ENCODE assay signal across 28 cellular contexts in the genomic region with DNA sequence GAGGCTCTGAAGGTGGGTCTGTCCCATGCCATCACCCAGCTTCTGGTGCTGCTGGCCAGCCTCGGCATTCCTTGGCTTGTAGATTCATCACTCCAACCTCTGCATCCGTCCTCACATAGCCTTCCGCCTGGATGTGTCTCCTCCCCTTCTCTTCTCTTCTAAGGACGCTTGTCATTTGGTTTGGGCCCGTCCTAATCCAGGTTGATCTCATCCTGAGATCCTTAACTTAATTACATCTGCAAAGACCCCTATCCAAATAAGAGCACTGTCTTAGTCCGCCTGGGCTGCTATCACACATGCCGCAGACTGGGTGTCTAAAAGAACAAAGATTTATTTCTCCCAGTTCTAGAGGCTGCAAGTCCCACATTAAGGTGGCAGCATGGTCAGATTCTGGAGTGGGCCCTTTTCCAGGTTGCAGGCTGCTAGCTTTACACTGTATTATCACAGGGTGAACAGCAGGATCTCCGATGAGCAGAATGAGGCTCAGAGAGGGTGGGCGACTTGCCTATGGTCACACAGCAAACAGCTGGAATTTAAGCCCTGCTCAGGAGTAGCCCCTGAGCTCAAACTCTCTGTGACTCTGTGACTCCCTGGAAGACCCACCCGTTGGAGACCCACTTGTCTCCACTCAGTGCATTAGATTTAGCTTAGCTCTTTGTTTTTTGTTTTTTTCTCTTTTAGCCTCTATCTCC.
"Had no signal": no experiment of that assay in that cellular context is flagged by ENCODE, and none has a peak within 500 bp of the region (broad histone marks: within the 10 kb centered on the region; RNA-seq: fewer than 3 reads in every experiment).

No MANE protein-coding gene starts in this region.

- H3K9me3 Mint-ChIP-seq: activated CD8-positive, alpha-beta T cell treated with anti-CD3 and anti-CD28 coated beads for 36 hours; effector memory CD8-positive, alpha-beta T cell; immature natural killer cell had no signal

- H3K4me1 ChIP-seq: left lung, sigmoid colon, spleen, upper lobe of right lung had no signal

- H3K4me3 Mint-ChIP-seq: activated CD8-positive, alpha-beta memory T cell treated with anti-CD3 and anti-CD28 coated beads, Interleukin-2, amount 10 ng/mL, durations not matched to agents 7 days and 5 days; activated CD8-positive, alpha-beta T cell treated with anti-CD3 and anti-CD28 coated beads for 36 hours; brain; effector memory CD8-positive, alpha-beta T cell; immature natural killer cell; T-helper 17 cell had no signal

- FAIRE-seq: endothelial cell of umbilical vein, frontal cortex had no signal

- ATAC-seq: activated CD8-positive, alpha-beta memory T cell treated with anti-CD3 and anti-CD28 coated beads, Interleukin-2, amount 10 ng/mL, durations not matched to agents 7 days and 5 days; activated CD8-positive, alpha-beta T cell treated with anti-CD3 and anti-CD28 coated beads for 36 hours; effector memory CD8-positive, alpha-beta T cell; esophagus mucosa; left lung; stimulated activated naive CD8-positive, alpha-beta T cell treated with anti-CD3 and anti-CD28 coated beads, Interleukin-15, Interleukin-2, amounts not matched to agents 100 U/mL and 50 U/mL, for 24 hours; T-helper 17 cell; upper lobe of right lung had no signal

- H3K79me2 ChIP-seq: hepatocyte had no signal

- H3K27me3 ChIP-seq: hepatocyte, left lung, sigmoid colon, spleen, upper lobe of right lung had no signal

- H3K9me3 ChIP-seq: sigmoid colon, spleen, upper lobe of right lung had no signal

- H3K27ac Mint-ChIP-seq: activated CD8-positive, alpha-beta memory T cell treated with anti-CD3 and anti-CD28 coated beads, Interleukin-2, amount 10 ng/mL, durations not matched to agents 7 days and 5 days; activated CD8-positive, alpha-beta T cell treated with anti-CD3 and anti-CD28 coated beads for 36 hours; effector memory CD8-positive, alpha-beta T cell; immature natural killer cell; T-helper 17 cell had no signal

- H2AFZ ChIP-seq: hepatocyte had no signal

- H3K36me3 ChIP-seq: left lung, sigmoid colon, spleen, upper lobe of right lung had no signal

- H3K36me3 Mint-ChIP-seq: activated CD8-positive, alpha-beta memory T cell treated with anti-CD3 and anti-CD28 coated beads, Interleukin-2, amount 10 ng/mL, durations not matched to agents 7 days and 5 days; immature natural killer cell had no signal

- H3K4me1 Mint-ChIP-seq: activated CD8-positive, alpha-beta memory T cell treated with anti-CD3 and anti-CD28 coated beads, Interleukin-2, amount 10 ng/mL, durations not matched to agents 7 days and 5 days; immature natural killer cell; T-helper 17 cell had no signal

- H3K4me3 ChIP-seq: hepatocyte, left lung, sigmoid colon, spleen, upper lobe of right lung had no signal

- H3K27me3 Mint-ChIP-seq: activated CD8-positive, alpha-beta memory T cell treated with anti-CD3 and anti-CD28 coated beads, Interleukin-2, amount 10 ng/mL, durations not matched to agents 7 days and 5 days; activated CD8-positive, alpha-beta T cell treated with anti-CD3 and anti-CD28 coated beads for 36 hours had no signal

- H3K27ac ChIP-seq: hepatocyte, left lung, sigmoid colon, spleen, upper lobe of right lung had no signal

- DNase-seq: activated CD4-positive, alpha-beta T cell treated with anti-CD3 and anti-CD28 coated beads for 4 hours; activated CD4-positive, CD25-positive, alpha-beta regulatory T cell; activated CD8-positive, alpha-beta memory T cell treated with anti-CD3 and anti-CD28 coated beads, Interleukin-2, amount 10 ng/mL, durations not matched to agents 7 days and 5 days; activated CD8-positive, alpha-beta T cell treated with anti-CD3 and anti-CD28 coated beads for 36 hours; activated effector memory CD4-positive, alpha-beta T cell treated with anti-CD3 and anti-CD28 coated beads, Interleukin-2, amount 50 U/mL, for 16 hours; activated naive CD4-positive, alpha-beta T cell treated with anti-CD3 and anti-CD28 coated beads, Interleukin-2, amount 50 U/mL, for 16 hours; activated T-cell treated with anti-CD3 and anti-CD28 coated beads for 4 hours; anterior cingulate cortex; dermis blood vessel endothelial cell; effector memory CD8-positive, alpha-beta T cell; glutamatergic neuron; immature natural killer cell; kidney glomerular epithelial cell; left lung; occipital lobe; posterior cingulate gyrus; sigmoid colon; spleen; stimulated activated CD4-positive, alpha-beta T cell treated with anti-CD3 and anti-CD28 coated beads, Interleukin-4, amount 100 ng/mL, for 4 hours; stimulated activated naive CD8-positive, alpha-beta T cell treated with anti-CD3 and anti-CD28 coated beads, Interleukin-15, Interleukin-2, amounts not matched to agents 100 U/mL and 50 U/mL, for 24 hours; SW 1271; T-helper 17 cell; upper lobe of right lung had no signal
